In genomic region chr7:129670636-129671035, GRCh38 we compare ENCODE assay signal across 2 cellular contexts.
A peak's percentile ranks its signal among the peaks of the same experiment; 100 is the strongest.
TF ChIP-seq lines count a peak whose summit lies in the region.

No MANE protein-coding gene starts in this region.

TF ChIP-seq in IMR-90, 13 proteins besides CTCF, POLR2A, EP300 and RAD21:
- TF ChIP-seq NFE2L2 (IDR thresholded peaks at IDR 0.05; ENCODE audit: low read depth, low read length): no peak
- TF ChIP-seq, protein P1, sequence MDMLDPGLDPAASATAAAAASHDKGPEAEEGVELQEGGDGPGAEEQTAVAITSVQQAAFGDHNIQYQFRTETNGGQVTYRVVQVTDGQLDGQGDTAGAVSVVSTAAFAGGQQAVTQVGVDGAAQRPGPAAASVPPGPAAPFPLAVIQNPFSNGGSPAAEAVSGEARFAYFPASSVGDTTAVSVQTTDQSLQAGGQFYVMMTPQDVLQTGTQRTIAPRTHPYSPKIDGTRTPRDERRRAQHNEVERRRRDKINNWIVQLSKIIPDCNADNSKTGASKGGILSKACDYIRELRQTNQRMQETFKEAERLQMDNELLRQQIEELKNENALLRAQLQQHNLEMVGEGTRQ (IDR thresholded peaks at IDR 0.05; ENCODE audit: low read depth, low read length): no peak

TF ChIP-seq in K562, 482 proteins besides CTCF, POLR2A, EP300 and RAD21:
- no peak for TF ChIP-seq ZBTB2 (IDR thresholded peaks at IDR 0.05)
- no peak for TF ChIP-seq NFE2L1 (tag; IDR thresholded peaks at IDR 0.05; ENCODE audit: borderline replicate concordance, low read depth)
- TF ChIP-seq NFIC (IDR thresholded peaks at IDR 0.05): peak; percentile 83
